In genomic region chr19:11480081-11480926, GRCh38 we compare ENCODE assay signal across 15 cellular contexts. TPM values are rescaled to one million over a fixed set of nuclear protein-coding genes. Genes with fewer than 3 reads are reported as not detected.
A peak's percentile ranks its signal among the peaks of the same experiment; 100 is the strongest.
DNase-seq lines count a peak whose midpoint lies in the region; ATAC-seq and TF ChIP-seq lines count a peak whose summit lies in the region.
"Had no signal": no experiment of that assay in that cellular context is flagged by ENCODE, and none has a peak within 500 bp of the region (broad histone marks: within the 10 kb centered on the region; RNA-seq: fewer than 3 reads in every experiment).

No MANE protein-coding gene starts in this region.

- CTCF ChIA-PET in mammary epithelial cell (lab: Charles Lee; ENCODE audit: low non-redundant PET) = no interaction called here

- no peak for TF ChIP-seq RAD21 in neural cell (conservative IDR thresholded peaks at IDR 0.05)

- TF ChIP-seq CTCF in mammary epithelial cell (conservative IDR thresholded peaks at IDR 0.05 in 1 of 2, IDR thresholded peaks at IDR 0.05 in 1 of 2; ENCODE audit: extremely low read depth in 1 of 2, insufficient read depth in 1 of 2, low read depth in 1 of 2, low read length in 2 of 2) = no peak
- TF ChIP-seq CTCF in neural cell (IDR thresholded peaks at IDR 0.05; ENCODE audit: poor library complexity, severe bottlenecking) = no peak

- no peak overlapping the region for H3K4me3 Mint-ChIP-seq in activated naive CD8-positive, alpha-beta T cell treated with anti-CD3 and anti-CD28 coated beads, Interleukin-2, amount 50 U/mL, for 24 hours
- H3K4me3 Mint-ChIP-seq: activated CD4-positive, alpha-beta memory T cell treated with anti-CD3 and anti-CD28 coated beads for 36 hours had no signal

- ATAC-seq in activated naive CD8-positive, alpha-beta T cell treated with anti-CD3 and anti-CD28 coated beads, Interleukin-2, amount 50 U/mL, for 24 hours = no peak
- ATAC-seq: stimulated activated naive CD8-positive, alpha-beta T cell treated with anti-CD3 and anti-CD28 coated beads, Interleukin-15, amount 100 ng/mL, for 72 hours had no signal

- H3K4me1 ChIP-seq in mammary epithelial cell (ENCODE audit: insufficient read depth, low read length) = peaks cover 9% of the 10 kb centered on the region

- H3K4me1 Mint-ChIP-seq in activated naive CD8-positive, alpha-beta T cell treated with anti-CD3 and anti-CD28 coated beads, Interleukin-2, amount 50 U/mL, for 24 hours = peaks cover 19% of the 10 kb centered on the region

- peak overlapping the region; percentile 3 for H3K4me2 ChIP-seq in mammary epithelial cell (ENCODE audit: insufficient read depth, low read depth, low read length)
- no peak overlapping the region for H3K4me2 ChIP-seq in neural cell (ENCODE audit: low read length)

- WGBS in mammary epithelial cell (ENCODE audit: low coverage, missing lambda C conversion rate) = 1% methylated on average over 15 of the region's 90 CpGs

- H4K20me1 ChIP-seq in mammary epithelial cell (ENCODE audit: insufficient read depth, low read length) (no peaks in the 10 kb centered on the region), neural cell (ENCODE audit: insufficient read depth) (no peaks in the 10 kb centered on the region)

- H3K4me3 ChIP-seq in mammary epithelial cell (replicated peaks in 1 of 3; ENCODE audit: insufficient read depth in 1 of 3, low read depth in 2 of 3, low read length in 3 of 3) (no peak overlapping the region), neural cell (ENCODE audit: low read length) (peak overlapping the region; percentile 93)

- no peaks in the 10 kb centered on the region for H3K9me2 ChIP-seq in neural cell (ENCODE audit: insufficient read depth, low read length)

- peaks cover 31% of the 10 kb centered on the region for H3K27me3 Mint-ChIP-seq in activated naive CD8-positive, alpha-beta T cell treated with anti-CD3 and anti-CD28 coated beads, Interleukin-2, amount 50 U/mL, for 24 hours

- H3K9ac ChIP-seq in mammary epithelial cell (ENCODE audit: insufficient read depth, low read length) = no peak overlapping the region
- H3K9ac ChIP-seq in neural cell (ENCODE audit: low read length) = peak overlapping the region; percentile 95

- H3F3A ChIP-seq in neural cell (ENCODE audit: insufficient read depth, low read length, poor library complexity, severe bottlenecking) = no peaks in the 10 kb centered on the region

- no TSS peak for BruUV-seq in mammary epithelial cell (replicated peaks; lab: Mats Ljungman, UMichigan)

- dilution Hi-C loops in mammary epithelial cell (cut with HindIII; ENCODE audit: low sequenced_read_pairs) = no loop called here

- in situ Hi-C loops in G401 (cut with HindIII; ENCODE audit: low sequenced_read_pairs) (no loop called here), mammary epithelial cell (cut with MboI; ENCODE audit: low sequenced_read_pairs in 2 of 2) (loop anchor here in 1 of 2 donors (5.0 to 25.0 kb wide), 3 partner anchors 97 to 343 kb away; partner anchors contain the start of genes ACP5 and TSPAN16)

- DNase-seq in DMS 273 (lab: John Stamatoyannopoulos, UW; ENCODE audit: unreplicated experiment) (peak; percentile 64), DMS 273 treated with DMSO at 0.1 percent for 48 hours (lab: John Stamatoyannopoulos, UW) (no peak), G401 (ENCODE audit: low spot score) (peak; percentile 44), mammary epithelial cell (no peak), NCI-H2107 (lab: John Stamatoyannopoulos, UW) (no peak)
- no peak for DNase-seq in stimulated activated CD4-positive, alpha-beta T cell treated with anti-CD3 and anti-CD28 coated beads, Interleukin-4, amount 100 ng/mL, for 24 hours
- DNase-seq in activated naive CD8-positive, alpha-beta T cell treated with anti-CD3 and anti-CD28 coated beads, Interleukin-2, amount 50 U/mL, for 24 hours = no peak
- DNase-seq: activated gamma-delta T cell treated with Interleukin-2 at 50 U/mL for 16 hours had no signal

- H3K27me3 ChIP-seq in mammary epithelial cell (ENCODE audit: insufficient read depth, low read length) (peaks cover 25% of the 10 kb centered on the region), neural cell (ENCODE audit: insufficient read depth, low read depth, low read length) (no peaks in the 10 kb centered on the region)

- H3K9me3 ChIP-seq in mammary epithelial cell (replicated peaks; ENCODE audit: insufficient read depth, low read length) (no peaks in the 10 kb centered on the region), neural cell (ENCODE audit: low read length) (no peaks in the 10 kb centered on the region)

- no peak overlapping the region for H3K27ac Mint-ChIP-seq in activated naive CD8-positive, alpha-beta T cell treated with anti-CD3 and anti-CD28 coated beads, Interleukin-2, amount 50 U/mL, for 24 hours
- H3K27ac Mint-ChIP-seq: activated CD4-positive, alpha-beta memory T cell treated with anti-CD3 and anti-CD28 coated beads for 36 hours; stimulated activated naive CD8-positive, alpha-beta T cell treated with anti-CD3 and anti-CD28 coated beads, Interleukin-15, amount 100 ng/mL, for 72 hours had no signal

- intact Hi-C loops in mammary epithelial cell (cut with micrococcal nuclease) = no loop called here

- H3K9me3 Mint-ChIP-seq in activated naive CD8-positive, alpha-beta T cell treated with anti-CD3 and anti-CD28 coated beads, Interleukin-2, amount 50 U/mL, for 24 hours = no peaks in the 10 kb centered on the region
- H3K9me3 Mint-ChIP-seq: activated CD4-positive, alpha-beta memory T cell treated with anti-CD3 and anti-CD28 coated beads for 36 hours; central memory CD8-positive, alpha-beta T cell; stimulated activated naive CD8-positive, alpha-beta T cell treated with anti-CD3 and anti-CD28 coated beads, Interleukin-15, amount 100 ng/mL, for 72 hours had no signal

- no peak overlapping the region for H3K27ac ChIP-seq in mammary epithelial cell (ENCODE audit: insufficient read depth, low read depth, low read length)
- peak overlapping the region; percentile 79 for H3K27ac ChIP-seq in neural cell (ENCODE audit: low read length)
- H3K27ac ChIP-seq: 22Rv1 had no signal

- TF ChIP-seq EP300 in neural cell (conservative IDR thresholded peaks at IDR 0.05; ENCODE audit: poor library complexity, severe bottlenecking) = no peak

- H3K79me2 ChIP-seq in mammary epithelial cell (ENCODE audit: insufficient read depth, low read length) (no peaks in the 10 kb centered on the region), neural cell (replicated peaks; ENCODE audit: insufficient read depth, low read length) (peaks cover 47% of the 10 kb centered on the region)

- H3K36me3 ChIP-seq in mammary epithelial cell (ENCODE audit: insufficient read depth, low read length) (no peaks in the 10 kb centered on the region), neural cell (ENCODE audit: insufficient read depth, low read length) (no peaks in the 10 kb centered on the region)

- H2AFZ ChIP-seq in mammary epithelial cell (ENCODE audit: low read depth, low read length) = no peak overlapping the region
- H2AFZ ChIP-seq in neural cell (ENCODE audit: low read depth, low read length) = no peak overlapping the region

- H3K36me3 Mint-ChIP-seq in activated naive CD8-positive, alpha-beta T cell treated with anti-CD3 and anti-CD28 coated beads, Interleukin-2, amount 50 U/mL, for 24 hours (ENCODE audit: low read depth) = peaks cover 6% of the 10 kb centered on the region

TF ChIP-seq in neural cell, 6 proteins besides CTCF, POLR2A, EP300 and RAD21 (continues in another document):
- no peak for TF ChIP-seq SMC3 (conservative IDR thresholded peaks at IDR 0.05; ENCODE audit: poor library complexity)
- TF ChIP-seq TAF1 (IDR thresholded peaks at IDR 0.05; ENCODE audit: low read depth) = no peak
- TF ChIP-seq POLR2AphosphoS5 (IDR thresholded peaks at IDR 0.05) = no peak

RNA-seq across cellular contexts. Expression of gene ELAVL3, which starts 0.5 kb away (rescaled TPM):
- total RNA-seq in G401 (2014; rRNA removed; shearing (Covaris generic)) = 0.43 and 2.4 TPM in 2 replicates
- total RNA-seq in mammary epithelial cell = not detected
- polyA plus RNA-seq in mammary epithelial cell (not detected), neural cell (38.7 and 68.9 TPM in 2 replicates)
- polyA minus RNA-seq in mammary epithelial cell (not detected), neural cell (127 and 161 TPM in 2 replicates)
- total RNA-seq: activated CD4-positive, alpha-beta memory T cell treated with anti-CD3 and anti-CD28 coated beads for 36 hours; liver had no signal
- polyA plus RNA-seq: liver had no signal

RNA-seq across cellular contexts. Expression of gene ZNF653, which starts 25.3 kb away (rescaled TPM):
- total RNA-seq in G401 (2014; rRNA removed; shearing (Covaris generic)) = 10.2 and 21.8 TPM in 2 replicates
- 1 to 10 TPM; 5.2 to 6.2 TPM for total RNA-seq in mammary epithelial cell
- polyA plus RNA-seq in mammary epithelial cell = 10.1 TPM
- polyA minus RNA-seq in mammary epithelial cell = 41.1 TPM
- 16.5 and 24.6 TPM in 2 replicates for polyA plus RNA-seq in neural cell
- polyA minus RNA-seq in neural cell = 21.1 and 29.2 TPM in 2 replicates

RNA-seq across cellular contexts. Expression of gene PRKCSH, which starts 44.9 kb away (rescaled TPM):
- 116 and 141 TPM in 2 replicates for total RNA-seq in G401 (2014; rRNA removed; shearing (Covaris generic))
- 100 to 1,000 TPM; 118 to 290 TPM for total RNA-seq in mammary epithelial cell
- polyA plus RNA-seq in mammary epithelial cell (88.9 TPM), neural cell (29.6 and 70.2 TPM in 2 replicates)
- polyA minus RNA-seq in mammary epithelial cell (239 TPM), neural cell (50.6 and 51.6 TPM in 2 replicates)

RNA-seq across cellular contexts. Expression of gene ODAD3, which starts 45.4 kb away (rescaled TPM):
- 1.7 and 6.1 TPM in 2 replicates for total RNA-seq in G401 (2014; rRNA removed; shearing (Covaris generic))
- total RNA-seq in mammary epithelial cell = 1 to 10 TPM in 1 of 2 donors, under 1 TPM in 1; 0.17 to 1.1 TPM
- polyA plus RNA-seq in mammary epithelial cell = 0.32 TPM
- polyA minus RNA-seq in mammary epithelial cell = not detected
- 3.4 and 5.4 TPM in 2 replicates for polyA plus RNA-seq in neural cell
- polyA minus RNA-seq in neural cell = 1.6 and 1.7 TPM in 2 replicates
- total RNA-seq: T-helper 2 cell treated with Interferon-gamma antibody and Interleukin-4, amounts not matched to agents 100 ng/mL and 5 ng/mL, for 36 hours had no signal

RNA-seq across cellular contexts. Expression of gene ECSIT, which starts 48.6 kb away (rescaled TPM):
- total RNA-seq in G401 (2014; rRNA removed; shearing (Covaris generic)) = 104 and 109 TPM in 2 replicates
- total RNA-seq in mammary epithelial cell = 10 to 100 TPM; 13.7 to 16.8 TPM
- polyA plus RNA-seq in mammary epithelial cell (28.5 TPM), neural cell (98.3 and 99.0 TPM in 2 replicates)
- polyA minus RNA-seq in mammary epithelial cell (23.6 TPM), neural cell (45.6 and 54.3 TPM in 2 replicates)

Comparison
In these comparisons a context has a peak if more than half of its experiments do, and no peak if none do; other contexts are left out.
1. DNase-seq: peak in DMS 273 (single experiment) and G401 (single experiment); none in DMS 273 treated with DMSO at 0.1 percent for 48 hours (single experiment), mammary epithelial cell (single experiment), NCI-H2107 (single experiment), stimulated activated CD4-positive, alpha-beta T cell treated with anti-CD3 and anti-CD28 coated beads, Interleukin-4, amount 100 ng/mL, for 24 hours (single experiment) and activated naive CD8-positive, alpha-beta T cell treated with anti-CD3 and anti-CD28 coated beads, Interleukin-2, amount 50 U/mL, for 24 hours (single experiment).